ENCODE assay signal across 8 cellular contexts in the genomic region with DNA sequence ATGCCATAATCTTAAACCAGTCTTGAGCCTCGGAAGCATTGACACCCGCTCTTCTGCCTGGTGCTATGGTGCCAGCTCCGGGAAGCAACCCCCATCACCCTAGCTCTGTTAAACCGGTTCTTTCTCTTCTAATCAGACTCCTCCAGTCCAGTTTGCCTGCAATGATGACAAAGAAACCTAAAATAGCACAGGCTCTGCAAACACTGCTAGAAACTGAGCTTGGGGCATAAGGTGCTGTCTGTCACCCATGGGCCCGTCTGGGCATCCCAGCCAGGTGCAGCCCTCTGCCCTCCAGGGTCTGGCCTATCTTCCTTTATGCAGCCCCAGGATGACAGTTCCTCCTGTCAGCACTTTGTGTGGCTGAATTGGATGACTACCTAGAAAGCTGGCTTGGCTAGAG. TPM values are rescaled to one million over a fixed set of nuclear protein-coding genes. Genes with fewer than 3 reads are reported as not detected.
DNase-seq lines count a peak whose midpoint lies in the region; ATAC-seq, FAIRE-seq and TF ChIP-seq lines count a peak whose summit lies in the region.

No MANE protein-coding gene starts in this region.

- H3K9me3 ChIP-seq in mucosa of descending colon = no peaks in the 10 kb centered on the region
- H3K9me3 ChIP-seq in uterus = no peaks in the 10 kb centered on the region
- no peaks in the 10 kb centered on the region for H3K9me3 ChIP-seq in CD8-positive, alpha-beta memory T cell (ENCODE audit: low read length)

- POLR2A ChIA-PET in CD8-positive, alpha-beta memory T cell (lab: Charles Lee) = interaction anchor here (0.8 kb wide), 1 partner anchor 8 kb away, joined by 3 read pairs; no protein-coding TSS in a partner anchor

- H3K4me3 Mint-ChIP-seq in CD8-positive, alpha-beta memory T cell = no peak overlapping the region

- intact Hi-C loops in mucosa of descending colon (cut with DNase I, micrococcal nuclease) (loop anchor here in 1 of 2 donors (5.0 kb wide), 2 partner anchors 54 to 194 kb away; no protein-coding TSS in a partner anchor), uterus (cut with DNase I; ENCODE audit: low total_unique reads) (loop anchor here (5.0 kb wide), 1 partner anchor 194 kb away; no protein-coding TSS in a partner anchor)

- FAIRE-seq in bronchial epithelial cell (lab: Jason Lieb, UNC) = no peak

- TF ChIP-seq CTCF in bronchial epithelial cell (IDR thresholded peaks at IDR 0.05; ENCODE audit: insufficient read depth, low read length, severe bottlenecking) (no peak), mucosa of descending colon (IDR thresholded peaks at IDR 0.05) (no peak), uterus (IDR thresholded peaks at IDR 0.05) (no peak)

- CTCF ChIA-PET in CD8-positive, alpha-beta memory T cell (lab: Charles Lee) = interaction anchor here (1.2 to 11.3 kb wide), 6 partner anchors 9 to 191 kb away, joined by 3 to 260 read pairs (median 20); no protein-coding TSS in a partner anchor

- ATAC-seq in mucosa of descending colon = peak; percentile 9
- ATAC-seq in HG03521 (IDR thresholded peaks at IDR 0.05; ENCODE audit: unreplicated experiment) = no peak

- H3K27me3 ChIP-seq in bronchial epithelial cell (ENCODE audit: control insufficient read depth, insufficient read depth, low read length) (no peaks in the 10 kb centered on the region), uterus (no peaks in the 10 kb centered on the region)
- H3K27me3 ChIP-seq in CD8-positive, alpha-beta memory T cell (ENCODE audit: insufficient read depth, low read length, poor library complexity, severe bottlenecking) = no peaks in the 10 kb centered on the region

- peak overlapping the region in 1 of 8 donors; percentile 61 for H3K27ac Mint-ChIP-seq in CD8-positive, alpha-beta memory T cell

- no peak overlapping the region for H3K4me3 ChIP-seq in bronchial epithelial cell (ENCODE audit: low read depth, low read length)
- H3K4me3 ChIP-seq in mucosa of descending colon = no peak overlapping the region
- H3K4me3 ChIP-seq in uterus = no peak overlapping the region
- H3K4me3 ChIP-seq in CD8-positive, alpha-beta memory T cell (ENCODE audit: low read length) = no peak overlapping the region

- H3K36me3 ChIP-seq in bronchial epithelial cell (ENCODE audit: control insufficient read depth, insufficient read depth, low read length) = no peaks in the 10 kb centered on the region
- no peaks in the 10 kb centered on the region for H3K36me3 ChIP-seq in mucosa of descending colon (ENCODE audit: low read depth)
- no peaks in the 10 kb centered on the region for H3K36me3 ChIP-seq in uterus
- no peaks in the 10 kb centered on the region for H3K36me3 ChIP-seq in CD8-positive, alpha-beta memory T cell (ENCODE audit: insufficient read depth, low read length)

- peaks cover 1 to 4% of the 10 kb centered on the region in 2 donors for H3K27me3 Mint-ChIP-seq in CD8-positive, alpha-beta memory T cell

- no peaks in the 10 kb centered on the region for H3K36me3 Mint-ChIP-seq in CD8-positive, alpha-beta memory T cell

- peak overlapping the region; percentile 82 to 86 for H3K27ac ChIP-seq in uterus
- H3K27ac ChIP-seq in CD8-positive, alpha-beta memory T cell (ENCODE audit: low read depth, low read length) = no peak overlapping the region

- peaks cover 0 to 12% (median 5%) of the 10 kb centered on the region in 3 donors for H3K4me1 Mint-ChIP-seq in CD8-positive, alpha-beta memory T cell

- H3K4me1 ChIP-seq in mucosa of descending colon (ENCODE audit: low read depth) (peaks cover 4% of the 10 kb centered on the region), uterus (peaks cover 11 to 20% of the 10 kb centered on the region in 2 donors)
- no peaks in the 10 kb centered on the region for H3K4me1 ChIP-seq in CD8-positive, alpha-beta memory T cell (ENCODE audit: insufficient read depth, low read length)

- peak; percentile 45 for DNase-seq in SIG-M5 treated with dmso at 0.1 percent for 504 hours (lab: John Stamatoyannopoulos, UW; ENCODE audit: unreplicated experiment)
- DNase-seq in SIG-M5 (lab: John Stamatoyannopoulos, UW) = no peak
- peak; percentile 94 for DNase-seq in bronchial epithelial cell (ENCODE audit: low read depth)
- no peak for DNase-seq in mucosa of descending colon
- no peak for DNase-seq in uterus
- no peak for DNase-seq in CD8-positive, alpha-beta memory T cell
- no peak for DNase-seq in SKM-1 treated with dmso at 0.1 percent for 144 hours (lab: John Stamatoyannopoulos, UW; ENCODE audit: unreplicated experiment)

- TF ChIP-seq POLR2A in uterus (IDR thresholded peaks at IDR 0.05) = no peak

- H3K9me3 Mint-ChIP-seq in CD8-positive, alpha-beta memory T cell = no peaks in the 10 kb centered on the region

RNA-seq across cellular contexts. Expression of a gene that starts 14.2 kb away (rescaled TPM):
- total RNA-seq in bronchial epithelial cell (13.4 and 16.5 TPM in 2 replicates), mucosa of descending colon (100 to 1,000 TPM in 1 of 3 donors, 10 to 100 TPM in 2; 53.5 to 141 (median 57.2) TPM), uterus (10 to 100 TPM; 17.9 to 79.9 (median 40.0) TPM)
- total RNA-seq in CD8-positive, alpha-beta memory T cell = 10 to 100 TPM; 17.3 to 17.5 TPM
- 8.1 TPM for polyA plus RNA-seq in CD8-positive, alpha-beta memory T cell

RNA-seq across cellular contexts. Expression of a gene that starts 22.4 kb away (rescaled TPM):
- total RNA-seq in bronchial epithelial cell (26.3 and 30.0 TPM in 2 replicates), mucosa of descending colon (10 to 100 TPM in 1 of 3 donors, 1 to 10 TPM in 2; 4.6 to 10.3 (median 5.8) TPM), uterus (10 to 100 TPM in 2 of 4 donors, 1 to 10 TPM in 2; 1.8 to 15.3 (median 9.0) TPM)
- 1 to 10 TPM; 1.2 to 1.6 TPM for total RNA-seq in CD8-positive, alpha-beta memory T cell
- polyA plus RNA-seq in CD8-positive, alpha-beta memory T cell = not detected

Comparison
In these comparisons a context has a peak if more than half of its experiments do, and no peak if none do; other contexts are left out.
1. DNase-seq: peak in SIG-M5 treated with dmso at 0.1 percent for 504 hours (single experiment) and bronchial epithelial cell (single experiment); none in SIG-M5 (single experiment), mucosa of descending colon (0 of 3), uterus (0 of 2), CD8-positive, alpha-beta memory T cell (0 of 5) and SKM-1 treated with dmso at 0.1 percent for 144 hours (single experiment).